10 cellular contexts compared by ENCODE assay signal in the genomic region with DNA sequence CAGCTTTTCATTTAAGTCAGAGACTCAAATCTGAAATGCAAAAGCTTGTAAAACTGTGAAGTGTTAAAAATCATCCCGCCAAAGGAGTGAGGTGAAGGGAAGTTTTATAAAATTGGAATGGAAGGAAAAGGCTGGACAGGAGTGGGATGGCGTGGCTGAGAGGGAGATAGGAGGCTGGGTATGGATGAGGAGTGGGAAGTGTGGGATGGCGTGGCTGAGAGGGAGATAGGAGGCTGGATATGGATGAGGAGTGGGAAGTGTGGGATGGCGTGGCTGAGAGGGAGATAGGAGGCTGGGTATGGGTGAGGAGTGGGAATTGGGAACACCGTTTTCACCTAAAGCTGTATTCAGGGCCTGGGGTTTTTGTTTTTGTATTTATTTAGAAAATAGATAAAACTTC. TPM values are rescaled to one million over a fixed set of nuclear protein-coding genes. Genes with fewer than 3 reads are reported as not detected.
"Had no signal": no experiment of that assay in that cellular context is flagged by ENCODE, and none has a peak within 500 bp of the region (broad histone marks: within the 10 kb centered on the region; RNA-seq: fewer than 3 reads in every experiment).

No MANE protein-coding gene starts in this region.

- ATAC-seq: GM23338, K562 had no signal

- H3K4me2 ChIP-seq: GM23338 had no signal

- DNase-seq: H9, HCEC 1CT, HFFc6, IMR-90, KG1 had no signal

- H3K27ac ChIP-seq: HL-60 had no signal

- H3K4me3 ChIP-seq: GM23338, K562 had no signal

- H2AFZ ChIP-seq: GM23338 had no signal

- FAIRE-seq: H1, H54, K562 had no signal

RNA-seq across cellular contexts. Expression of a gene that starts 59.4 kb away (rescaled TPM):
- total RNA-seq: GM23338, H1, H9, IMR-90, K562 had no signal
- polyA plus RNA-seq: GM23338, H1, IMR-90 had no signal
